ENCODE assay signal across 8 cellular contexts in the genomic region with DNA sequence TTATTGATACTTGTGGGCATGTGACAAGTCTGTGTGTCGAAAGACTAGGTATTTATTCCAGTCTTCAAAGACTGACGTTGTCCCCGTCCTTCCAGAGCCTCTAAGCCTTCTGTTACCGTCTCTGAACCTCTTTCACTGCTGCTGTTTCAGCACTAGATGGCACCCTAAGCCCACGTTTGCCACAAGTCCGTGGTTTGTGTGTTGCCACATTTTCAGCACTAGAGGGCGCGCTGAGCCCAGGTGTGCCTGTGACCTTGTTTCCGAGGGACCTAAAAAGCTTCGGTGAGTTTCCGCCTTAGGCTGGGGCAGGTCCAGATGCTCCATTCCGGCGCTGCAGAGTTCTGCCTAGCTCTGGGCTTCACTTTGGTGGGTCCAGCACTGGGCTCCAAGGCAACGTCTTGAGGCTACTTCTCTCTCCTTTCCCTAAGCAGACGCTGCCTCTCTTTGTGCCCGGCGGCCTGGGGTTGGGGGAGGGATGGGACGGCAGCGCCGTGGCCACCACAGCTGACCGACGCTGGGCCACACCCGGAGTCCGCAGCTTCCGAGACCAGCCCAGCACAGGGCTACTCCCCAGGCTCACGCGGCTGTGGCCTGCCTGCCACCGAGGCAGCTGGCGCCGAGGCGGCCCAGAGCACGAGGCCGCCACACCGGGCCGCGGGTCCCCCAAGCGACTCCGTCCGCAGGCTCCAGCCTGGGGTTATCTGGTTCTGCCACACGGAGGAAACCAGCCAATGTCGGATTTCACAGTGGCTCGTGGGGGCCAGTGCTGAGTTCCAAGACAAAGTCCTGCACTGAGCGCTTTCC.
DNase-seq lines count a peak whose midpoint lies in the region; ATAC-seq and TF ChIP-seq lines count a peak whose summit lies in the region.

No MANE protein-coding gene starts in this region.

- POLR2A ChIA-PET in activated CD4-positive, alpha-beta T cell treated with anti-CD3 and anti-CD28 coated beads for 36 hours (lab: Charles Lee), result no interaction called here

- H3K27ac Mint-ChIP-seq in activated CD4-positive, alpha-beta T cell treated with anti-CD3 and anti-CD28 coated beads for 36 hours, result peak overlapping the region; percentile 39
- no peak overlapping the region for H3K27ac Mint-ChIP-seq in chondrocyte (ENCODE audit: unreplicated experiment)

- peak overlapping the region; percentile 41 for H3K4me3 Mint-ChIP-seq in activated CD4-positive, alpha-beta T cell treated with anti-CD3 and anti-CD28 coated beads for 36 hours
- H3K4me3 Mint-ChIP-seq in chondrocyte (ENCODE audit: unreplicated experiment), result no peak overlapping the region

- ATAC-seq in GM18868 (IDR thresholded peaks at IDR 0.05; ENCODE audit: unreplicated experiment), result peak; percentile 81
- ATAC-seq in HG03103 (IDR thresholded peaks at IDR 0.05; ENCODE audit: low read depth, unreplicated experiment), result peak; percentile 92
- peak; percentile 97 for ATAC-seq in activated CD4-positive, alpha-beta T cell treated with anti-CD3 and anti-CD28 coated beads for 36 hours
- peak; percentile 99 for ATAC-seq in left lobe of liver

- TF ChIP-seq CTCF in chondrocyte (IDR thresholded peaks at IDR 0.05), result peak; percentile 100

- peaks cover 5% of the 10 kb centered on the region for H3K4me1 Mint-ChIP-seq in activated CD4-positive, alpha-beta T cell treated with anti-CD3 and anti-CD28 coated beads for 36 hours
- peaks cover 16% of the 10 kb centered on the region for H3K4me1 Mint-ChIP-seq in chondrocyte (ENCODE audit: low read depth)

- no peaks in the 10 kb centered on the region for H3K9me3 Mint-ChIP-seq in activated CD4-positive, alpha-beta T cell treated with anti-CD3 and anti-CD28 coated beads for 36 hours (ENCODE audit: low read depth)
- no peaks in the 10 kb centered on the region for H3K9me3 Mint-ChIP-seq in chondrocyte (ENCODE audit: low read depth)

- peak; percentile 78 for DNase-seq in AG08396 (ENCODE audit: low spot score)
- peak; percentile 78 for DNase-seq in NCI-H2227 treated with DMSO at 0.1 percent for 48 hours (lab: John Stamatoyannopoulos, UW)
- peak; percentile 91 for DNase-seq in activated CD4-positive, alpha-beta T cell treated with anti-CD3 and anti-CD28 coated beads for 36 hours
- DNase-seq in chondrocyte (ENCODE audit: low spot score), result no peak
- DNase-seq in left lobe of liver (ENCODE audit: low spot score), result peak; percentile 84
- DNase-seq in stimulated activated CD4-positive, alpha-beta T cell treated with anti-CD3 and anti-CD28 coated beads, Interleukin-4, amount 100 ng/mL, for 1 hour, result peak; percentile 72

- peaks cover 7% of the 10 kb centered on the region for H3K27me3 Mint-ChIP-seq in activated CD4-positive, alpha-beta T cell treated with anti-CD3 and anti-CD28 coated beads for 36 hours
- peaks cover 2% of the 10 kb centered on the region for H3K27me3 Mint-ChIP-seq in chondrocyte (ENCODE audit: low read depth)

- CTCF ChIA-PET in activated CD4-positive, alpha-beta T cell treated with anti-CD3 and anti-CD28 coated beads for 36 hours (lab: Charles Lee), result interaction anchor here (0.6 to 1.6 kb wide), 24 partner anchors 8 to 1261 kb away, joined by 3 to 10 read pairs (median 3); no protein-coding TSS in a partner anchor

- no peaks in the 10 kb centered on the region for H3K36me3 Mint-ChIP-seq in activated CD4-positive, alpha-beta T cell treated with anti-CD3 and anti-CD28 coated beads for 36 hours (ENCODE audit: low read depth)
- no peaks in the 10 kb centered on the region for H3K36me3 Mint-ChIP-seq in chondrocyte (ENCODE audit: low read depth)

- intact Hi-C loops in activated CD4-positive, alpha-beta T cell treated with anti-CD3 and anti-CD28 coated beads for 36 hours (cut with DNase I, micrococcal nuclease), result loop anchor here in 1 of 2 experiments (1.0 kb wide), 1 partner anchor 75 kb away; no protein-coding TSS in a partner anchor
